Comparison of ENCODE assay signal across 21 cellular contexts in genomic region chr11:109026891-109027489, GRCh38.
DNase-seq lines count a peak whose midpoint lies in the region; ATAC-seq, FAIRE-seq and TF ChIP-seq lines count a peak whose summit lies in the region.
"Had no signal": no experiment of that assay in that cellular context is flagged by ENCODE, and none has a peak within 500 bp of the region (broad histone marks: within the 10 kb centered on the region; RNA-seq: fewer than 3 reads in every experiment).

No MANE protein-coding gene starts in this region.

- H3K9me3 Mint-ChIP-seq in HFFc6: peaks cover 8% of the 10 kb centered on the region; the same call in 1 of the 2 replicates

- WGBS in small intestine, 3 donors: 11 to 30% (median 24%) methylated on average over 1 of the region's 1 CpG

- peak; percentile 86 for DNase-seq in AG10803 (ENCODE audit: low read depth)
- peak; percentile 32 for DNase-seq in HFFc6
- DNase-seq in cardiac fibroblast (ENCODE audit: low read depth in 2 of 2): peak; percentile 19 to 67
- peak; percentile 71 for DNase-seq in fibroblast of villous mesenchyme (ENCODE audit: low read depth)
- DNase-seq in mucosa of descending colon: no peak
- DNase-seq in small intestine: no peak
- DNase-seq: 8988T; COR-L47; KBM-7; NCI-H1048; NCI-H146; NCI-H2081 treated with DMSO at 0.1 percent for 48 hours; NCI-H2227 treated with DMSO at 0.1 percent for 48 hours; NCI-H526 treated with DMSO at 0.1 percent for 48 hours; NK-92 treated with Interleukin-12 subunit alpha and Interleukin-12 subunit beta, amount 100 ng/mL, for 24 hours; OCI-M1; RPMI8226 had no signal

- H3K4me3 ChIP-seq in AG10803 (ENCODE audit: low read length): no peak overlapping the region
- no peak overlapping the region for H3K4me3 ChIP-seq in cardiac fibroblast (replicated peaks in 1 of 2; ENCODE audit: low read depth in 2 of 2, low read length in 2 of 2)
- H3K4me3 ChIP-seq in fibroblast of villous mesenchyme (ENCODE audit: low read depth, low read length): no peak overlapping the region
- H3K4me3 ChIP-seq in mucosa of descending colon: no peak overlapping the region
- H3K4me3 ChIP-seq in small intestine (ENCODE audit: low read depth in 1 of 2, low read length in 2 of 2): no peak overlapping the region
- H3K4me3 ChIP-seq: SJSA1 had no signal

- no peaks in the 10 kb centered on the region for H3K27me3 Mint-ChIP-seq in HFFc6 (ENCODE audit: insufficient read depth)

- H3K4me3 Mint-ChIP-seq in HFFc6: no peak overlapping the region
- H3K4me3 Mint-ChIP-seq: CD14-positive monocyte had no signal

- no peak for FAIRE-seq in small intestine (lab: Jason Lieb, UNC)

- ATAC-seq in GM19035 (IDR thresholded peaks at IDR 0.05; ENCODE audit: unreplicated experiment) (no peak), mucosa of descending colon (no peak), GM19397 (IDR thresholded peaks at IDR 0.05; ENCODE audit: unreplicated experiment) (no peak)

- no peak overlapping the region for H3K27ac ChIP-seq in small intestine (ENCODE audit: low read depth in 1 of 2, low read length in 1 of 2)
- H3K27ac ChIP-seq: SJSA1 had no signal

- H3K4me1 ChIP-seq in mucosa of descending colon (ENCODE audit: low read depth) (no peaks in the 10 kb centered on the region), small intestine (ENCODE audit: control insufficient read depth in 2 of 2, insufficient read depth in 1 of 2, low read depth in 1 of 2, low read length in 1 of 2) (no peaks in the 10 kb centered on the region)
- H3K4me1 ChIP-seq: SJSA1 had no signal

- H3K27ac Mint-ChIP-seq in HFFc6: no peak overlapping the region
- H3K27ac Mint-ChIP-seq: CD14-positive monocyte had no signal

- H3K27me3 ChIP-seq in small intestine (ENCODE audit: control insufficient read depth in 2 of 2, insufficient read depth in 2 of 2, low read length in 2 of 2): no peaks in the 10 kb centered on the region
- H3K27me3 ChIP-seq: SJSA1 had no signal

- H3K36me3 ChIP-seq in mucosa of descending colon (ENCODE audit: low read depth) (no peaks in the 10 kb centered on the region), small intestine (ENCODE audit: control insufficient read depth in 2 of 2, insufficient read depth in 2 of 2, low read length in 2 of 2) (no peaks in the 10 kb centered on the region)
- H3K36me3 ChIP-seq: SJSA1 had no signal

- H3K36me3 Mint-ChIP-seq in HFFc6 (ENCODE audit: low read depth): peaks cover 23% of the 10 kb centered on the region
- H3K36me3 Mint-ChIP-seq: CD14-positive monocyte had no signal

- intact Hi-C loops in mucosa of descending colon (cut with DNase I, micrococcal nuclease): no loop called here

- H3K9me3 ChIP-seq in mucosa of descending colon (no peaks in the 10 kb centered on the region), small intestine (ENCODE audit: control insufficient read depth, low read depth) (no peaks in the 10 kb centered on the region)
- H3K9me3 ChIP-seq: SJSA1 had no signal

- peaks cover 27% of the 10 kb centered on the region for H3K4me1 Mint-ChIP-seq in HFFc6 (ENCODE audit: low read depth)

- no peak for TF ChIP-seq CTCF in AG10803 (conservative IDR thresholded peaks at IDR 0.05; ENCODE audit: low read length)
- no peak for TF ChIP-seq CTCF in HFFc6 (IDR thresholded peaks at IDR 0.05)
- TF ChIP-seq CTCF in cardiac fibroblast (IDR thresholded peaks at IDR 0.05; ENCODE audit: low read depth, low read length): no peak
- no peak for TF ChIP-seq CTCF in fibroblast of villous mesenchyme (IDR thresholded peaks at IDR 0.05; ENCODE audit: insufficient read depth, low read depth, low read length)
- no peak for TF ChIP-seq CTCF in mucosa of descending colon (IDR thresholded peaks at IDR 0.05)

Comparison
In these comparisons a context has a peak if more than half of its experiments do, and no peak if none do; other contexts are left out.
1. DNase-seq: peak in AG10803 (single experiment), HFFc6 (single experiment), cardiac fibroblast (2 of 2) and fibroblast of villous mesenchyme (single experiment); none in mucosa of descending colon (0 of 3) and small intestine (single experiment).